Comparison of ENCODE assay signal across 8 cellular contexts in the genomic region with DNA sequence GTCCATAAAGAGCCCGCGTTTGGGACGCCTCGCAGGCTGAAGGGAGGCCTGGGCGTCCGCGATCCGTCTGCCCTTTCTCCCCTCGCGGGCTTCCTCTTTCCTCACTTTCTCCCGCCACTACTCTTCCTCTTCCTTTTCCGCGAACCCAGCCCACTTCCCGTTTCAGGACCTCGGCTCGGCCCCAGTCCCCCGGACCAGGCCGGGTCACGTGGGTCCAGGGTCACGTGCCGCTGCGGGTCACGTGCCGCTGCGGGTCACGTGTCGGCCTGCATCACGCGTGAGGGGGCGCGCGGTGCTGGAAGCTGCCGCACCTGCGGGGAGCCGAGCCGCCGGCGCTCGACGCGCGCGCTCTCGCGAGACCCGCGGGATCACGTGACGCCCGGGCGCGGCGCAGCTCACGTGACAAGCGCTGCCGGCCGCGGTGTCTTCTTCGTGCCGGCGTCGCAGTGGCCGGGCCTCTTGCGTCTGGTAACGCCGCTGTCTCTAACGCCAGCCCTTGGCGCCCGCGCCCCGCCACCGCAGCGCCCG. TPM values are rescaled to one million over a fixed set of nuclear protein-coding genes. Genes with fewer than 3 reads are reported as not detected.
DNase-seq lines count a peak whose midpoint lies in the region; ATAC-seq and TF ChIP-seq lines count a peak whose summit lies in the region.

A gene with protein sequence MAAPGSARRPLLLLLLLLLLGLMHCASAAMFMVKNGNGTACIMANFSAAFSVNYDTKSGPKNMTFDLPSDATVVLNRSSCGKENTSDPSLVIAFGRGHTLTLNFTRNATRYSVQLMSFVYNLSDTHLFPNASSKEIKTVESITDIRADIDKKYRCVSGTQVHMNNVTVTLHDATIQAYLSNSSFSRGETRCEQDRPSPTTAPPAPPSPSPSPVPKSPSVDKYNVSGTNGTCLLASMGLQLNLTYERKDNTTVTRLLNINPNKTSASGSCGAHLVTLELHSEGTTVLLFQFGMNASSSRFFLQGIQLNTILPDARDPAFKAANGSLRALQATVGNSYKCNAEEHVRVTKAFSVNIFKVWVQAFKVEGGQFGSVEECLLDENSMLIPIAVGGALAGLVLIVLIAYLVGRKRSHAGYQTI (plus strand): TSS at position 398 of the 528 bp plus-strand sequence. CDS start 196 bp downstream, outside the sequence.

- H3K27me3 ChIP-seq in H7 (ENCODE audit: control insufficient read depth, insufficient read depth, low read length) = peaks cover 10% of the 10 kb centered on the region; the same call in 1 of the 2 replicates

- H3K27ac Mint-ChIP-seq in natural killer cell = peak within 1 kb of the TSS; percentile 89 to 99

- no peak for TF ChIP-seq CTCF in natural killer cell (IDR thresholded peaks at IDR 0.05)

- H3K36me3 ChIP-seq in H7 (replicated peaks; ENCODE audit: control insufficient read depth, insufficient read depth, low read length) = no peaks in the 10 kb centered on the region

- H3K27me3 Mint-ChIP-seq in natural killer cell (ENCODE audit: low read depth in 2 of 2) = peaks cover 17 to 22% of the 10 kb centered on the region in 2 donors

- H3K36me3 Mint-ChIP-seq in natural killer cell = peaks cover 7% of the 10 kb centered on the region

- TF ChIP-seq POLR2A in Raji (IDR thresholded peaks at IDR 0.05; ENCODE audit: insufficient read depth, low read depth, low read length) = peak; percentile 68

- H3K4me1 Mint-ChIP-seq in natural killer cell = peaks cover 32 to 33% of the 10 kb centered on the region in 2 donors

- DNase-seq in ELF-1 (ENCODE audit: low read depth, low spot score) (peak; percentile 99), H7 (peak; percentile 99), M059J (ENCODE audit: low read depth) (peak; percentile 90), fibroblast of peridontal ligament (ENCODE audit: extremely low read depth) (peak; percentile 95), natural killer cell (peak; percentile 100)
- DNase-seq in activated T-helper 9 cell treated with anti-CD3 and anti-CD28 coated beads, Interleukin-2, amount 50 U/mL, for 16 hours (ENCODE audit: low read depth) = peak; percentile 99
- DNase-seq in stimulated activated naive CD4-positive, alpha-beta T cell (lab: John Stamatoyannopoulos, UW) = peak; percentile 94 to 100 (median 99)

- ATAC-seq in natural killer cell = peak; percentile 76 to 90 (median 82)

- peak within 1 kb of the TSS; percentile 100 for H3K4me3 Mint-ChIP-seq in natural killer cell

- peak within 1 kb of the TSS; percentile 68 for H3K4me3 ChIP-seq in H7 (ENCODE audit: insufficient read depth, low read depth, low read length)

- H3K9me3 Mint-ChIP-seq in natural killer cell = peaks cover 0 to 2% of the 10 kb centered on the region in 2 donors

- intact Hi-C loops in natural killer cell (cut with micrococcal nuclease) = loop anchor here (2.0 to 5.0 kb wide), 3 partner anchors 90 to 110 kb away; a partner anchor contains a TSS

RNA-seq across cellular contexts. Expression of the gene that starts here (rescaled TPM):
- total RNA-seq in H7 (2014; rRNA removed; shearing (Covaris generic)) = 98.8 and 106 TPM in 2 replicates
- total RNA-seq in M059J (2014; rRNA removed; shearing (Covaris generic)) = 167 and 230 TPM in 2 replicates
- 100 to 1,000 TPM; 137 to 168 (median 159) TPM for total RNA-seq in natural killer cell

Comparison
In these comparisons a context has a peak if more than half of its experiments do, and no peak if none do; other contexts are left out.
1. Peak in every context shown above with its lines: DNase-seq, ATAC-seq and H3K4me3 ChIP-seq.